ENCODE assay signal across 31 cellular contexts in genomic region chrX:9149831-9150230, GRCh38.
DNase-seq lines count a peak whose midpoint lies in the region; ATAC-seq and TF ChIP-seq lines count a peak whose summit lies in the region.
"Had no signal": no experiment of that assay in that cellular context is flagged by ENCODE, and none has a peak within 500 bp of the region (broad histone marks: within the 10 kb centered on the region; RNA-seq: fewer than 3 reads in every experiment).

No MANE protein-coding gene starts in this region.

- H3K27me3 ChIP-seq in GM23248 (replicated peaks; ENCODE audit: insufficient read depth), result no peaks in the 10 kb centered on the region
- no peaks in the 10 kb centered on the region for H3K27me3 ChIP-seq in adipocyte (replicated peaks; ENCODE audit: control insufficient read depth, insufficient read depth, low read length)
- H3K27me3 ChIP-seq in fibroblast of lung (ENCODE audit: control insufficient read depth, insufficient read depth, low read length), result no peaks in the 10 kb centered on the region
- H3K27me3 ChIP-seq: neutrophil had no signal

- no peak for ATAC-seq in HG03175 (IDR thresholded peaks at IDR 0.05; ENCODE audit: unreplicated experiment)
- ATAC-seq: esophagus mucosa; right cardiac atrium; stimulated activated naive CD8-positive, alpha-beta T cell treated with anti-CD3 and anti-CD28 coated beads, Interleukin-15, Interleukin-2, amounts not matched to agents 100 U/mL and 50 U/mL, for 24 hours had no signal

- no peak overlapping the region for H3K9ac ChIP-seq in GM23248
- H3K9ac ChIP-seq in adipocyte (ENCODE audit: low read length), result no peak overlapping the region
- no peak overlapping the region for H3K9ac ChIP-seq in fibroblast of lung (ENCODE audit: insufficient read depth, low read length)

- peaks cover 1% of the 10 kb centered on the region for H3K36me3 Mint-ChIP-seq in nephron (ENCODE audit: low read depth)
- H3K36me3 Mint-ChIP-seq: mesothelial cell of epicardium had no signal

- H3K9me3 Mint-ChIP-seq in nephron, result peaks cover 15% of the 10 kb centered on the region

- H4K20me1 ChIP-seq in GM23248 (ENCODE audit: insufficient read depth) (no peaks in the 10 kb centered on the region), fibroblast of lung (ENCODE audit: control insufficient read depth, extremely low read depth, insufficient read depth, low read length) (no peaks in the 10 kb centered on the region)

- DNase-seq in GM23248 (peak; percentile 35), adipocyte (ENCODE audit: low read depth) (peak; percentile 29), fibroblast of lung (ENCODE audit: low read depth in 2 of 2) (peak in 1 of 2 donors; percentile 31), COR-L47 (lab: John Stamatoyannopoulos, UW) (no peak), AG08396 (ENCODE audit: low spot score) (no peak), activated gamma-delta T cell treated with Interleukin-2 at 50 U/mL for 16 hours (no peak)
- DNase-seq: ACHN; activated CD4-positive, alpha-beta T cell treated with anti-CD3 and anti-CD28 coated beads for 48 hours; activated CD8-positive, alpha-beta memory T cell treated with anti-CD3 and anti-CD28 coated beads for 24 hours; activated effector memory CD4-positive, alpha-beta T cell treated with Interleukin-2 at 50 U/mL for 16 hours; anterior cingulate cortex; caudate nucleus; KBM-7; left ventricle myocardium inferior; NCI-H1092 treated with DMSO at 0.1 percent for 48 hours; NCI-H187; NCI-H510A; right cardiac atrium; RPMI8226; stimulated activated CD4-positive, alpha-beta T cell treated with anti-CD3 and anti-CD28 coated beads, Interleukin-2, amount 100 ng/mL, for 24 hours; stimulated activated naive CD8-positive, alpha-beta T cell treated with anti-CD3 and anti-CD28 coated beads, Interleukin-15, Interleukin-2, amounts not matched to agents 100 U/mL and 50 U/mL, for 24 hours; T1000; WERI-Rb-1 had no signal

- H3K9me3 ChIP-seq in GM23248 (ENCODE audit: low read depth) (no peaks in the 10 kb centered on the region), adipocyte (ENCODE audit: control insufficient read depth, low read length) (peaks cover 8% of the 10 kb centered on the region), fibroblast of lung (ENCODE audit: control insufficient read depth, insufficient read depth, low read depth, low read length) (no peaks in the 10 kb centered on the region)
- H3K9me3 ChIP-seq: left ventricle myocardium inferior, neutrophil, thoracic aorta had no signal

- H3K4me3 ChIP-seq in GM23248, result no peak overlapping the region
- no peak overlapping the region for H3K4me3 ChIP-seq in adipocyte (ENCODE audit: low read length)
- no peak overlapping the region for H3K4me3 ChIP-seq in fibroblast of lung (replicated peaks in 1 of 4; ENCODE audit: control extremely low read depth in 1 of 4, insufficient read depth in 1 of 4, low read depth in 3 of 4, low read length in 4 of 4)
- H3K4me3 ChIP-seq: left ventricle myocardium inferior, thoracic aorta had no signal

- H3K9me2 ChIP-seq in GM23248 (ENCODE audit: insufficient read depth), result no peaks in the 10 kb centered on the region

- H3K27ac ChIP-seq in GM23248 (peak overlapping the region; percentile 90; the same call in 1 of the 2 replicates), fibroblast of lung (ENCODE audit: insufficient read depth, low read length) (peak overlapping the region; percentile 36)
- H3K27ac ChIP-seq: left ventricle myocardium inferior, neutrophil, thoracic aorta, WERI-Rb-1 had no signal

- H3K4me1 Mint-ChIP-seq in nephron, result peaks cover 18% of the 10 kb centered on the region

- H3K79me2 ChIP-seq in GM23248 (ENCODE audit: insufficient read depth) (no peaks in the 10 kb centered on the region), fibroblast of lung (ENCODE audit: control insufficient read depth, insufficient read depth, low read length) (no peaks in the 10 kb centered on the region)

- TF ChIP-seq CTCF in fibroblast of lung (conservative IDR thresholded peaks at IDR 0.05 in 1 of 2, IDR thresholded peaks at IDR 0.05 in 1 of 2; ENCODE audit: low read depth in 1 of 2, low read length in 2 of 2) (no peak), nephron (IDR thresholded peaks at IDR 0.05; ENCODE audit: unreplicated experiment in 3 of 3) (no peak)

- no peak overlapping the region for H2AFZ ChIP-seq in GM23248
- H2AFZ ChIP-seq in fibroblast of lung (ENCODE audit: low read length), result no peak overlapping the region

- H3K36me3 ChIP-seq in GM23248 (ENCODE audit: low read depth) (no peaks in the 10 kb centered on the region), adipocyte (ENCODE audit: control insufficient read depth, insufficient read depth, low read length, severe bottlenecking) (no peaks in the 10 kb centered on the region), fibroblast of lung (ENCODE audit: control insufficient read depth, insufficient read depth, low read length) (no peaks in the 10 kb centered on the region)
- H3K36me3 ChIP-seq: left ventricle myocardium inferior, neutrophil, thoracic aorta, WERI-Rb-1 had no signal

- H3K4me2 ChIP-seq in GM23248 (ENCODE audit: unreplicated experiment) (no peak overlapping the region), fibroblast of lung (ENCODE audit: extremely low read depth, insufficient read depth, low read length) (no peak overlapping the region)

- H3K27ac Mint-ChIP-seq in nephron, result peak overlapping the region in 2 of 3 experiments; percentile 3 to 80
- H3K27ac Mint-ChIP-seq: activated naive CD8-positive, alpha-beta T cell; dendritic cell treated with granulocyte-macrophage colony-stimulating factor and Interleukin-4, amounts not matched to agents 40 ng/mL and 50 ng/mL, for 4 days had no signal

- H3K4me3 Mint-ChIP-seq in nephron, result no peak overlapping the region
- H3K4me3 Mint-ChIP-seq: activated naive CD8-positive, alpha-beta T cell; dendritic cell treated with granulocyte-macrophage colony-stimulating factor and Interleukin-4, amounts not matched to agents 40 ng/mL and 50 ng/mL, for 4 days; mesothelial cell of epicardium had no signal

- 93 to 100% methylated on average over 2 of the region's 2 CpGs for WGBS in GM23248 (ENCODE audit: low coverage in 1 of 2, low lambda C conversion rate in 2 of 2, missing lambda C conversion rate in 2 of 2), 2 experiments

- in situ Hi-C loops in GM23248 (cut with MboI), result no loop called here

- H3F3A ChIP-seq in GM23248 (ENCODE audit: insufficient read depth), result peaks cover 25% of the 10 kb centered on the region; the same call in 1 of the 2 replicates

- no peaks in the 10 kb centered on the region for H3K27me3 Mint-ChIP-seq in nephron (ENCODE audit: low read depth)
- H3K27me3 Mint-ChIP-seq: activated naive CD8-positive, alpha-beta T cell had no signal

- H3K4me1 ChIP-seq in GM23248 (ENCODE audit: insufficient read depth), result peaks cover 42% of the 10 kb centered on the region
- H3K4me1 ChIP-seq in adipocyte (ENCODE audit: control insufficient read depth, insufficient read depth, low read length), result peaks cover 24% of the 10 kb centered on the region
- H3K4me1 ChIP-seq in fibroblast of lung (ENCODE audit: control insufficient read depth, extremely low read depth, insufficient read depth, low read length), result peaks cover 2% of the 10 kb centered on the region
- H3K4me1 ChIP-seq: left ventricle myocardium inferior had no signal

Comparison
In these comparisons a context has a peak if more than half of its experiments do, and no peak if none do; other contexts are left out.
1. DNase-seq: peak in GM23248 (single experiment) and adipocyte (single experiment); none in COR-L47 (single experiment), AG08396 (single experiment) and activated gamma-delta T cell treated with Interleukin-2 at 50 U/mL for 16 hours (single experiment).